8 cellular contexts compared by ENCODE assay signal in the genomic region with DNA sequence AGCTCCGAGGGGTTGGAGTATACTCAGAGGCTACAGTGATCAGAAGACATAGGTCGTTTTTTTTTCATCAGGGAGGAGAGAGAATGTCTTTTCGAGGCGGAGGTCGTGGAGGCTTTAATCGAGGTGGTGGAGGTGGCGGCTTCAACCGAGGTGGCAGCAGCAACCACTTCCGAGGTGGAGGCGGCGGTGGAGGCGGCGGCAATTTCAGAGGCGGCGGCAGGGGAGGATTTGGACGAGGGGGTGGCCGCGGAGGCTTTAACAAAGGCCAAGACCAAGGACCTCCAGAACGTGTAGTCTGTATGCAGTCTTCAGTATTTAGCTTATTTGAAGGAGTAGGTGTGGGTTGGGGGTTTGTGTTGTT. TPM values are rescaled to one million over a fixed set of nuclear protein-coding genes. Genes with fewer than 3 reads are reported as not detected.
DNase-seq lines count a peak whose midpoint lies in the region; ATAC-seq and TF ChIP-seq lines count a peak whose summit lies in the region.

No MANE protein-coding gene starts in this region.

- H3K27me3 Mint-ChIP-seq in activated CD4-positive, alpha-beta T cell treated with anti-CD3 and anti-CD28 coated beads, Interleukin-2, amount 10 ng/mL, durations not matched to agents 7 days and 5 days = no peaks in the 10 kb centered on the region
- H3K27me3 Mint-ChIP-seq in effector memory CD8-positive, alpha-beta T cell = no peaks in the 10 kb centered on the region

- H3F3A ChIP-seq in neural cell (ENCODE audit: insufficient read depth, low read length, poor library complexity, severe bottlenecking) = no peaks in the 10 kb centered on the region

- H3K9me3 ChIP-seq in neural cell (ENCODE audit: low read length) (no peaks in the 10 kb centered on the region), suprapubic skin (no peaks in the 10 kb centered on the region)

- no peaks in the 10 kb centered on the region for H4K20me1 ChIP-seq in neural cell (ENCODE audit: insufficient read depth)

- POLR2A ChIA-PET in activated CD4-positive, alpha-beta T cell treated with anti-CD3 and anti-CD28 coated beads, Interleukin-2, amount 10 ng/mL, durations not matched to agents 7 days and 5 days (lab: Charles Lee) = interaction anchor here (0.6 kb wide), 1 partner anchor 1168 kb away, joined by 3 read pairs; no protein-coding TSS in a partner anchor

- H3K27me3 ChIP-seq in neural cell (ENCODE audit: insufficient read depth, low read depth, low read length) (no peaks in the 10 kb centered on the region), suprapubic skin (no peaks in the 10 kb centered on the region)

- no peak for TF ChIP-seq RAD21 in neural cell (conservative IDR thresholded peaks at IDR 0.05)

- H3K36me3 ChIP-seq in neural cell (ENCODE audit: insufficient read depth, low read length) = no peaks in the 10 kb centered on the region
- peaks cover 21% of the 10 kb centered on the region for H3K36me3 ChIP-seq in suprapubic skin

- TF ChIP-seq EP300 in neural cell (conservative IDR thresholded peaks at IDR 0.05; ENCODE audit: poor library complexity, severe bottlenecking) (no peak), suprapubic skin (IDR thresholded peaks at IDR 0.05) (no peak)

- H2AFZ ChIP-seq in neural cell (ENCODE audit: low read depth, low read length) = peak overlapping the region; percentile 95

- no peaks in the 10 kb centered on the region for H3K9me3 Mint-ChIP-seq in activated CD4-positive, alpha-beta T cell treated with anti-CD3 and anti-CD28 coated beads, Interleukin-2, amount 10 ng/mL, durations not matched to agents 7 days and 5 days
- no peaks in the 10 kb centered on the region for H3K9me3 Mint-ChIP-seq in effector memory CD8-positive, alpha-beta T cell

- no peak for TF ChIP-seq POLR2A in suprapubic skin (IDR thresholded peaks at IDR 0.05)

- H3K27ac ChIP-seq in neural cell (ENCODE audit: low read length) (peak overlapping the region; percentile 68), suprapubic skin (peak overlapping the region; percentile 91)

- H3K9me2 ChIP-seq in neural cell (ENCODE audit: insufficient read depth, low read length) = no peaks in the 10 kb centered on the region

- TF ChIP-seq CTCF in neural cell (IDR thresholded peaks at IDR 0.05; ENCODE audit: poor library complexity, severe bottlenecking) (no peak), suprapubic skin (IDR thresholded peaks at IDR 0.05) (no peak)

- CTCF ChIA-PET in activated CD4-positive, alpha-beta T cell treated with anti-CD3 and anti-CD28 coated beads, Interleukin-2, amount 10 ng/mL, durations not matched to agents 7 days and 5 days (lab: Charles Lee) = interaction anchor here (1.3 kb wide), 1 partner anchor 17 kb away, joined by 3 read pairs; no protein-coding TSS in a partner anchor

- H3K79me2 ChIP-seq in neural cell (replicated peaks; ENCODE audit: insufficient read depth, low read length) = peaks cover 21% of the 10 kb centered on the region

- H3K9ac ChIP-seq in neural cell (ENCODE audit: low read length) = peak overlapping the region; percentile 73

- peaks cover 68% of the 10 kb centered on the region for H3K4me1 Mint-ChIP-seq in activated CD4-positive, alpha-beta T cell treated with anti-CD3 and anti-CD28 coated beads, Interleukin-2, amount 10 ng/mL, durations not matched to agents 7 days and 5 days
- peaks cover 33 to 50% of the 10 kb centered on the region in 2 donors for H3K4me1 Mint-ChIP-seq in effector memory CD8-positive, alpha-beta T cell (ENCODE audit: low read depth in 2 of 2)

- H3K4me2 ChIP-seq in neural cell (ENCODE audit: low read length) = peak overlapping the region; percentile 75

- peak overlapping the region; percentile 97 for H3K4me3 Mint-ChIP-seq in activated CD4-positive, alpha-beta T cell treated with anti-CD3 and anti-CD28 coated beads, Interleukin-2, amount 10 ng/mL, durations not matched to agents 7 days and 5 days
- peak overlapping the region; percentile 87 to 96 for H3K4me3 Mint-ChIP-seq in effector memory CD8-positive, alpha-beta T cell

- H3K4me1 ChIP-seq in suprapubic skin = peaks cover 38% of the 10 kb centered on the region

- peak; percentile 9 for ATAC-seq in HG03066 (IDR thresholded peaks at IDR 0.05; ENCODE audit: low read depth, unreplicated experiment)
- peak; percentile 47 for ATAC-seq in effector memory CD8-positive, alpha-beta T cell (replicated peaks)
- no peak for ATAC-seq in HG03469 (IDR thresholded peaks at IDR 0.05; ENCODE audit: unreplicated experiment)

- WGBS in suprapubic skin = 1% methylated on average over 19 of the region's 19 CpGs

- H3K4me3 ChIP-seq in neural cell (ENCODE audit: low read length) (peak overlapping the region; percentile 75), suprapubic skin (peak overlapping the region; percentile 93)

- H3K27ac Mint-ChIP-seq in activated CD4-positive, alpha-beta T cell treated with anti-CD3 and anti-CD28 coated beads, Interleukin-2, amount 10 ng/mL, durations not matched to agents 7 days and 5 days = peak overlapping the region; percentile 98
- peak overlapping the region; percentile 98 for H3K27ac Mint-ChIP-seq in effector memory CD8-positive, alpha-beta T cell

- DNase-seq in activated CD4-positive, alpha-beta T cell treated with anti-CD3 and anti-CD28 coated beads, Interleukin-2, amount 10 ng/mL, durations not matched to agents 7 days and 5 days = peak; percentile 62
- peak; percentile 48 to 55 (median 50) for DNase-seq in effector memory CD8-positive, alpha-beta T cell
- DNase-seq in suprapubic skin (ENCODE audit: low spot score in 2 of 2) = peak in 1 of 2 donors; percentile 59
- no peak for DNase-seq in SK-N-DZ (ENCODE audit: low spot score)
- DNase-seq in CD1c-positive myeloid dendritic cell (ENCODE audit: extremely low spot score) = no peak

- peaks cover 49% of the 10 kb centered on the region for H3K36me3 Mint-ChIP-seq in activated CD4-positive, alpha-beta T cell treated with anti-CD3 and anti-CD28 coated beads, Interleukin-2, amount 10 ng/mL, durations not matched to agents 7 days and 5 days (ENCODE audit: low read depth)
- H3K36me3 Mint-ChIP-seq in effector memory CD8-positive, alpha-beta T cell (ENCODE audit: insufficient read depth) = peaks cover 28% of the 10 kb centered on the region

TF ChIP-seq in neural cell, 6 proteins besides CTCF, POLR2A, EP300 and RAD21 (continues in another document):
- TF ChIP-seq, protein P1, sequence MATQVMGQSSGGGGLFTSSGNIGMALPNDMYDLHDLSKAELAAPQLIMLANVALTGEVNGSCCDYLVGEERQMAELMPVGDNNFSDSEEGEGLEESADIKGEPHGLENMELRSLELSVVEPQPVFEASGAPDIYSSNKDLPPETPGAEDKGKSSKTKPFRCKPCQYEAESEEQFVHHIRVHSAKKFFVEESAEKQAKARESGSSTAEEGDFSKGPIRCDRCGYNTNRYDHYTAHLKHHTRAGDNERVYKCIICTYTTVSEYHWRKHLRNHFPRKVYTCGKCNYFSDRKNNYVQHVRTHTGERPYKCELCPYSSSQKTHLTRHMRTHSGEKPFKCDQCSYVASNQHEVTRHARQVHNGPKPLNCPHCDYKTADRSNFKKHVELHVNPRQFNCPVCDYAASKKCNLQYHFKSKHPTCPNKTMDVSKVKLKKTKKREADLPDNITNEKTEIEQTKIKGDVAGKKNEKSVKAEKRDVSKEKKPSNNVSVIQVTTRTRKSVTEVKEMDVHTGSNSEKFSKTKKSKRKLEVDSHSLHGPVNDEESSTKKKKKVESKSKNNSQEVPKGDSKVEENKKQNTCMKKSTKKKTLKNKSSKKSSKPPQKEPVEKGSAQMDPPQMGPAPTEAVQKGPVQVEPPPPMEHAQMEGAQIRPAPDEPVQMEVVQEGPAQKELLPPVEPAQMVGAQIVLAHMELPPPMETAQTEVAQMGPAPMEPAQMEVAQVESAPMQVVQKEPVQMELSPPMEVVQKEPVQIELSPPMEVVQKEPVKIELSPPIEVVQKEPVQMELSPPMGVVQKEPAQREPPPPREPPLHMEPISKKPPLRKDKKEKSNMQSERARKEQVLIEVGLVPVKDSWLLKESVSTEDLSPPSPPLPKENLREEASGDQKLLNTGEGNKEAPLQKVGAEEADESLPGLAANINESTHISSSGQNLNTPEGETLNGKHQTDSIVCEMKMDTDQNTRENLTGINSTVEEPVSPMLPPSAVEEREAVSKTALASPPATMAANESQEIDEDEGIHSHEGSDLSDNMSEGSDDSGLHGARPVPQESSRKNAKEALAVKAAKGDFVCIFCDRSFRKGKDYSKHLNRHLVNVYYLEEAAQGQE (IDR thresholded peaks at IDR 0.05; ENCODE audit: borderline replicate concordance) = no peak
- TF ChIP-seq TAF1 (IDR thresholded peaks at IDR 0.05; ENCODE audit: low read depth) (no peak), MXI1 (conservative IDR thresholded peaks at IDR 0.05; ENCODE audit: poor library complexity, severe bottlenecking) (no peak)

RNA-seq across cellular contexts. Expression of a gene that starts 0.5 kb away (rescaled TPM):
- total RNA-seq in activated CD4-positive, alpha-beta T cell treated with anti-CD3 and anti-CD28 coated beads, Interleukin-2, amount 10 ng/mL, durations not matched to agents 7 days and 5 days = 10 to 100 TPM; 23.6 to 24.3 TPM
- 9.1 and 12.1 TPM in 2 replicates for polyA plus RNA-seq in neural cell
- 6.3 and 6.7 TPM in 2 replicates for polyA minus RNA-seq in neural cell
- total RNA-seq in suprapubic skin = 10 to 100 TPM in 2 of 4 donors, 1 to 10 TPM in 2; 5.9 to 15.4 (median 12.0) TPM
- 8.8 and 16.0 TPM in 2 replicates for polyA plus RNA-seq in SK-N-DZ (2014; cell fraction: cytosol; rRNA removed)
- 7.9 and 10.2 TPM in 2 replicates for polyA plus RNA-seq in SK-N-DZ (2014; cell fraction: nucleus; rRNA removed)

RNA-seq across cellular contexts. Expression of a gene that starts 11.7 kb away (rescaled TPM):
- total RNA-seq in activated CD4-positive, alpha-beta T cell treated with anti-CD3 and anti-CD28 coated beads, Interleukin-2, amount 10 ng/mL, durations not matched to agents 7 days and 5 days = under 1 TPM in 1 of 2 experiments, not detected in 1; 0.22 TPM
- polyA plus RNA-seq in neural cell = 0.40 and 1.2 TPM in 2 replicates
- 0.49 and 0.58 TPM in 2 replicates for polyA minus RNA-seq in neural cell
- total RNA-seq in suprapubic skin = 1 to 10 TPM in 1 of 4 donors, under 1 TPM in 1, not detected in 2; 0.78 to 1.2 TPM
- polyA plus RNA-seq in SK-N-DZ (2014; cell fraction: cytosol; rRNA removed) = not detected in 2 replicates
- polyA plus RNA-seq in SK-N-DZ (2014; cell fraction: nucleus; rRNA removed) = 0.16 TPM in 1 of 2 replicates, not detected in the other

RNA-seq across cellular contexts. Expression of a gene that starts 14.3 kb away (rescaled TPM):
- not detected for total RNA-seq in activated CD4-positive, alpha-beta T cell treated with anti-CD3 and anti-CD28 coated beads, Interleukin-2, amount 10 ng/mL, durations not matched to agents 7 days and 5 days
- not detected in 2 replicates for polyA plus RNA-seq in neural cell
- not detected in 2 replicates for polyA minus RNA-seq in neural cell
- 10 to 100 TPM in 1 of 4 donors, 1 to 10 TPM in 2, not detected in 1; 2.0 to 10.1 (median 3.7) TPM for total RNA-seq in suprapubic skin
- not detected in 2 replicates for polyA plus RNA-seq in SK-N-DZ (2014; cell fraction: cytosol; rRNA removed)
- polyA plus RNA-seq in SK-N-DZ (2014; cell fraction: nucleus; rRNA removed) = not detected in 2 replicates

RNA-seq across cellular contexts. Expression of a gene that starts 31.8 kb away (rescaled TPM):
- under 1 TPM; 0.15 to 0.20 TPM for total RNA-seq in activated CD4-positive, alpha-beta T cell treated with anti-CD3 and anti-CD28 coated beads, Interleukin-2, amount 10 ng/mL, durations not matched to agents 7 days and 5 days
- 0.33 and 0.78 TPM in 2 replicates for polyA plus RNA-seq in neural cell
- 0.49 and 0.69 TPM in 2 replicates for polyA minus RNA-seq in neural cell
- 1 to 10 TPM in 1 of 4 donors, under 1 TPM in 2, not detected in 1; 0.15 to 2.2 (median 0.38) TPM for total RNA-seq in suprapubic skin
- not detected in 2 replicates for polyA plus RNA-seq in SK-N-DZ (2014; cell fraction: cytosol; rRNA removed)
- 0.07 and 0.66 TPM in 2 replicates for polyA plus RNA-seq in SK-N-DZ (2014; cell fraction: nucleus; rRNA removed)

Comparison
In these comparisons a context has a peak if more than half of its experiments do, and no peak if none do; other contexts are left out.
1. DNase-seq: peak in activated CD4-positive, alpha-beta T cell treated with anti-CD3 and anti-CD28 coated beads, Interleukin-2, amount 10 ng/mL, durations not matched to agents 7 days and 5 days (single experiment) and effector memory CD8-positive, alpha-beta T cell (3 of 3); none in SK-N-DZ (single experiment) and CD1c-positive myeloid dendritic cell (single experiment).